Comparison of ENCODE assay signal across 19 cellular contexts in genomic region chr17:80025796-80026195, GRCh38. TPM values are rescaled to one million over a fixed set of nuclear protein-coding genes. Genes with fewer than 3 reads are reported as not detected.
DNase-seq lines count a peak whose midpoint lies in the region; ATAC-seq and TF ChIP-seq lines count a peak whose summit lies in the region.
"Had no signal": no experiment of that assay in that cellular context is flagged by ENCODE, and none has a peak within 500 bp of the region (broad histone marks: within the 10 kb centered on the region; RNA-seq: fewer than 3 reads in every experiment).

No MANE protein-coding gene starts in this region.

- intact Hi-C loops in right lobe of liver (cut with DNase I) (no loop called here), stomach (cut with DNase I; ENCODE audit: low total_unique reads) (no loop called here)

- DNase-seq in DMS79 treated with DMSO at 0.1 percent for 48 hours (lab: John Stamatoyannopoulos, UW) (peak; percentile 2), DMS79 (lab: John Stamatoyannopoulos, UW) (no peak), DMS153 treated with DMSO at 0.1 percent for 48 hours (lab: John Stamatoyannopoulos, UW; ENCODE audit: unreplicated experiment) (peak; percentile 19), NCI-H69 (lab: John Stamatoyannopoulos, UW) (peak; percentile 47), right lobe of liver (no peak), NK-92 (lab: John Stamatoyannopoulos, UW; ENCODE audit: unreplicated experiment) (no peak), stomach (no peak)
- DNase-seq: activated CD4-positive, alpha-beta T cell treated with anti-CD3 and anti-CD28 coated beads, Interleukin-2, amount 50 U/mL, for 4 hours; adrenal gland; Caco-2; dermis blood vessel endothelial cell; hippocampal formation; islet precursor cell; spleen; T-helper 2 cell; upper lobe of right lung had no signal

- H3K4me3 ChIP-seq in right lobe of liver (peak overlapping the region in 1 of 3 donors; percentile 26), stomach (no peak overlapping the region)
- H3K4me3 ChIP-seq: adrenal gland, lung, spleen, upper lobe of right lung had no signal

- ATAC-seq in right lobe of liver (no peak), HG03139 (IDR thresholded peaks at IDR 0.05; ENCODE audit: unreplicated experiment) (no peak)
- ATAC-seq: Panc1 had no signal

- TF ChIP-seq CTCF in right lobe of liver (IDR thresholded peaks at IDR 0.05) (no peak), stomach (IDR thresholded peaks at IDR 0.05) (no peak)

- H3K36me3 ChIP-seq in right lobe of liver: no peaks in the 10 kb centered on the region
- H3K36me3 ChIP-seq in stomach: no peaks in the 10 kb centered on the region
- H3K36me3 ChIP-seq: adrenal gland, spleen, upper lobe of right lung had no signal

- peak overlapping the region in 2 of 3 donors; percentile 85 to 95 for H3K27ac ChIP-seq in right lobe of liver
- H3K27ac ChIP-seq in stomach: no peak overlapping the region
- H3K27ac ChIP-seq: adrenal gland, spleen, upper lobe of right lung had no signal

- no peak for TF ChIP-seq EP300 in stomach (IDR thresholded peaks at IDR 0.05)

- TF ChIP-seq POLR2A in right lobe of liver (IDR thresholded peaks at IDR 0.05) (no peak), stomach (IDR thresholded peaks at IDR 0.05) (no peak)

- 59% methylated on average over 10 of the region's 10 CpGs for WGBS in right lobe of liver (ENCODE audit: insufficient coverage, low coverage, low lambda C conversion rate, missing lambda C conversion rate)
- 81 to 88% (median 84%) methylated on average over 10 of the region's 10 CpGs for WGBS in stomach, 5 donors

- H3K4me1 ChIP-seq in right lobe of liver: peaks cover 1 to 58% (median 27%) of the 10 kb centered on the region in 4 donors
- peaks cover 32 to 73% (median 48%) of the 10 kb centered on the region in 4 donors for H3K4me1 ChIP-seq in stomach
- H3K4me1 ChIP-seq: Caco-2 had no signal

- H3K9me3 ChIP-seq in right lobe of liver (no peaks in the 10 kb centered on the region), stomach (no peaks in the 10 kb centered on the region)
- H3K9me3 ChIP-seq: adrenal gland, Caco-2, spleen, upper lobe of right lung had no signal

- H3K27me3 ChIP-seq in right lobe of liver (no peaks in the 10 kb centered on the region), stomach (no peaks in the 10 kb centered on the region)
- H3K27me3 ChIP-seq: adrenal gland, spleen, upper lobe of right lung had no signal

RNA-seq across cellular contexts. Expression of gene TBC1D16, which starts 9.9 kb away (rescaled TPM):
- total RNA-seq in right lobe of liver (10 to 100 TPM in 4 of 6 experiments, 1 to 10 TPM in 2; 5.8 to 21.0 (median 14.4) TPM), stomach (10 to 100 TPM; 12.7 to 22.2 (median 21.0) TPM)
- 10 to 100 TPM in 1 of 3 donors, 1 to 10 TPM in 2; 3.0 to 17.1 (median 6.6) TPM for polyA plus RNA-seq in stomach

RNA-seq across cellular contexts. Expression of gene CCDC40, which starts 10.6 kb away (rescaled TPM):
- total RNA-seq in right lobe of liver: 1 to 10 TPM; 1.7 to 3.1 (median 2.1) TPM
- 10 to 100 TPM in 2 of 5 donors, 1 to 10 TPM in 3; 3.5 to 56.2 (median 5.8) TPM for total RNA-seq in stomach
- polyA plus RNA-seq in stomach: 1 to 10 TPM in 2 of 3 donors, under 1 TPM in 1; 0.61 to 2.2 (median 1.6) TPM

Comparison
In these comparisons a context has a peak if more than half of its experiments do, and no peak if none do; other contexts are left out.
1. DNase-seq: peak in DMS79 treated with DMSO at 0.1 percent for 48 hours (single experiment), DMS153 treated with DMSO at 0.1 percent for 48 hours (single experiment) and NCI-H69 (single experiment); none in DMS79 (single experiment), right lobe of liver (0 of 3), NK-92 (single experiment) and stomach (single experiment).
2. H3K27ac ChIP-seq: peak in right lobe of liver (2 of 3); none in stomach (0 of 5).